ENCODE assay signal across 1 cellular context in genomic region chr19:7194566-7194965, GRCh38.
TF ChIP-seq lines count a peak whose summit lies in the region.

No MANE protein-coding gene starts in this region.

TF ChIP-seq in GM23338, 12 proteins besides CTCF, POLR2A, EP300 and RAD21:
- TF ChIP-seq ZNF462 (CRISPR knock-in tag; IDR thresholded peaks at IDR 0.05) (no peak), CREB1 (CRISPR knock-in tag; IDR thresholded peaks at IDR 0.05; ENCODE audit: low read depth) (no peak), REST (IDR thresholded peaks at IDR 0.05; ENCODE audit: unreplicated experiment) (no peak), ZNF114 (CRISPR knock-in tag; IDR thresholded peaks at IDR 0.05) (no peak), ZNF331 (CRISPR knock-in tag; IDR thresholded peaks at IDR 0.05; ENCODE audit: low read depth) (no peak), JUNB (IDR thresholded peaks at IDR 0.05; ENCODE audit: unreplicated experiment) (no peak), ETS1 (IDR thresholded peaks at IDR 0.05) (no peak), EZH2phosphoT487 (IDR thresholded peaks at IDR 0.05; ENCODE audit: unreplicated experiment) (no peak), NANOG (IDR thresholded peaks at IDR 0.05; ENCODE audit: borderline replicate concordance) (no peak), POLR2AphosphoS5 (IDR thresholded peaks at IDR 0.05; ENCODE audit: low read depth) (no peak), EZH2 (IDR thresholded peaks at IDR 0.05; ENCODE audit: low read depth, unreplicated experiment) (no peak)
